ENCODE assay signal across 14 cellular contexts in genomic region chr14:75879031-75879430, GRCh38.
A peak's percentile ranks its signal among the peaks of the same experiment; 100 is the strongest.
DNase-seq lines count a peak whose midpoint lies in the region; ATAC-seq and TF ChIP-seq lines count a peak whose summit lies in the region.
"Had no signal": no experiment of that assay in that cellular context is flagged by ENCODE, and none has a peak within 500 bp of the region (broad histone marks: within the 10 kb centered on the region; RNA-seq: fewer than 3 reads in every experiment).

No MANE protein-coding gene starts in this region.

- no peaks in the 10 kb centered on the region for H3K27me3 Mint-ChIP-seq in activated T-helper 1 cell treated with anti-CD3 and anti-CD28 coated beads, Interleukin-12 subunit alpha, Interleukin-12 subunit beta, Interleukin-2, Interleukin-4 antibody, amounts not matched to agents 30 ng/mL and 10 ng/mL and 1 ng/mL, durations not matched to agents 14 hours and 24 hours and 36 hours (ENCODE audit: insufficient read depth)
- no peaks in the 10 kb centered on the region for H3K27me3 Mint-ChIP-seq in activated CD4-positive, alpha-beta memory T cell treated with anti-CD3 and anti-CD28 coated beads, Interleukin-2, amount 10 ng/mL, durations not matched to agents 7 days and 5 days
- H3K27me3 Mint-ChIP-seq: CD4-positive, alpha-beta memory T cell; natural killer cell treated with Interleukin-12 subunit alpha and Interleukin-12 subunit beta and Interleukin-15 and Interleukin-18, amount 100 ng/mL, for 72 hours had no signal

- ATAC-seq in GM18873 (IDR thresholded peaks at IDR 0.05; ENCODE audit: low FRiP score, unreplicated experiment): no peak

- H3K4me3 ChIP-seq in AG04449 (ENCODE audit: low read depth, low read length) (no peak overlapping the region), fibroblast of villous mesenchyme (ENCODE audit: low read depth, low read length) (no peak overlapping the region)

- peak; percentile 86 for DNase-seq in AG04449 (ENCODE audit: low read depth, low spot score)
- peak; percentile 17 for DNase-seq in GM13976 (ENCODE audit: low spot score)
- no peak for DNase-seq in activated T-helper 1 cell treated with anti-CD3 and anti-CD28 coated beads, Interleukin-12 subunit alpha, Interleukin-12 subunit beta, Interleukin-2, Interleukin-4 antibody, amounts not matched to agents 30 ng/mL and 10 ng/mL and 1 ng/mL, durations not matched to agents 14 hours and 24 hours and 36 hours (ENCODE audit: low spot score)
- peak; percentile 96 for DNase-seq in fibroblast of villous mesenchyme (ENCODE audit: low read depth)
- no peak for DNase-seq in activated CD4-positive, alpha-beta memory T cell treated with anti-CD3 and anti-CD28 coated beads, Interleukin-2, amount 10 ng/mL, durations not matched to agents 7 days and 5 days
- no peak for DNase-seq in DMS 273 (lab: John Stamatoyannopoulos, UW; ENCODE audit: unreplicated experiment)
- no peak for DNase-seq in activated CD4-positive, alpha-beta T cell treated with anti-CD3 and anti-CD28 coated beads for 1 hour
- DNase-seq: activated gamma-delta T cell; CD4-positive, alpha-beta memory T cell; effector memory CD4-positive, alpha-beta T cell; NCI-H1694 treated with DMSO at 0.1 percent for 48 hours; stimulated activated naive CD4-positive, alpha-beta T cell had no signal

- in situ Hi-C loops in GM13976 (cut with MboI; ENCODE audit: low sequenced_read_pairs, unreplicated experiment): no loop called here

- CTCF ChIA-PET in AG04449 (lab: Yijun Ruan, JAX): interaction anchor here (2.4 to 14.8 kb wide), 2 partner anchors 29 to 169 kb away, joined by 12 to 163 read pairs; no protein-coding TSS in a partner anchor
- CTCF ChIA-PET in activated CD4-positive, alpha-beta memory T cell treated with anti-CD3 and anti-CD28 coated beads, Interleukin-2, amount 10 ng/mL, durations not matched to agents 7 days and 5 days (lab: Charles Lee): no interaction called here

- H3K4me1 Mint-ChIP-seq in activated T-helper 1 cell treated with anti-CD3 and anti-CD28 coated beads, Interleukin-12 subunit alpha, Interleukin-12 subunit beta, Interleukin-2, Interleukin-4 antibody, amounts not matched to agents 30 ng/mL and 10 ng/mL and 1 ng/mL, durations not matched to agents 14 hours and 24 hours and 36 hours (ENCODE audit: low read depth): peaks cover 38% of the 10 kb centered on the region
- H3K4me1 Mint-ChIP-seq in activated CD4-positive, alpha-beta memory T cell treated with anti-CD3 and anti-CD28 coated beads, Interleukin-2, amount 10 ng/mL, durations not matched to agents 7 days and 5 days: peaks cover 36% of the 10 kb centered on the region

- peak overlapping the region; percentile 7 for H3K27ac Mint-ChIP-seq in activated T-helper 1 cell treated with anti-CD3 and anti-CD28 coated beads, Interleukin-12 subunit alpha, Interleukin-12 subunit beta, Interleukin-2, Interleukin-4 antibody, amounts not matched to agents 30 ng/mL and 10 ng/mL and 1 ng/mL, durations not matched to agents 14 hours and 24 hours and 36 hours
- no peak overlapping the region for H3K27ac Mint-ChIP-seq in activated CD4-positive, alpha-beta memory T cell treated with anti-CD3 and anti-CD28 coated beads, Interleukin-2, amount 10 ng/mL, durations not matched to agents 7 days and 5 days
- H3K27ac Mint-ChIP-seq: natural killer cell treated with Interleukin-12 subunit alpha and Interleukin-12 subunit beta and Interleukin-15 and Interleukin-18, amount 100 ng/mL, for 72 hours had no signal

- peaks cover 11% of the 10 kb centered on the region for H3K36me3 Mint-ChIP-seq in activated T-helper 1 cell treated with anti-CD3 and anti-CD28 coated beads, Interleukin-12 subunit alpha, Interleukin-12 subunit beta, Interleukin-2, Interleukin-4 antibody, amounts not matched to agents 30 ng/mL and 10 ng/mL and 1 ng/mL, durations not matched to agents 14 hours and 24 hours and 36 hours (ENCODE audit: low read depth)
- peaks cover 6% of the 10 kb centered on the region for H3K36me3 Mint-ChIP-seq in activated CD4-positive, alpha-beta memory T cell treated with anti-CD3 and anti-CD28 coated beads, Interleukin-2, amount 10 ng/mL, durations not matched to agents 7 days and 5 days (ENCODE audit: low read depth)
- H3K36me3 Mint-ChIP-seq: natural killer cell treated with Interleukin-12 subunit alpha and Interleukin-12 subunit beta and Interleukin-15 and Interleukin-18, amount 100 ng/mL, for 72 hours had no signal

- H3K9me3 Mint-ChIP-seq in activated T-helper 1 cell treated with anti-CD3 and anti-CD28 coated beads, Interleukin-12 subunit alpha, Interleukin-12 subunit beta, Interleukin-2, Interleukin-4 antibody, amounts not matched to agents 30 ng/mL and 10 ng/mL and 1 ng/mL, durations not matched to agents 14 hours and 24 hours and 36 hours: no peaks in the 10 kb centered on the region
- no peaks in the 10 kb centered on the region for H3K9me3 Mint-ChIP-seq in activated CD4-positive, alpha-beta memory T cell treated with anti-CD3 and anti-CD28 coated beads, Interleukin-2, amount 10 ng/mL, durations not matched to agents 7 days and 5 days
- H3K9me3 Mint-ChIP-seq: CD4-positive, alpha-beta memory T cell; natural killer cell treated with Interleukin-12 subunit alpha and Interleukin-12 subunit beta and Interleukin-15 and Interleukin-18, amount 100 ng/mL, for 72 hours had no signal

- intact Hi-C loops in activated T-helper 1 cell treated with anti-CD3 and anti-CD28 coated beads, Interleukin-12 subunit alpha, Interleukin-12 subunit beta, Interleukin-2, Interleukin-4 antibody, amounts not matched to agents 30 ng/mL and 10 ng/mL and 1 ng/mL, durations not matched to agents 14 hours and 24 hours and 36 hours (cut with micrococcal nuclease): loop anchor here (1.0 kb wide), 1 partner anchor 103 kb away; no protein-coding TSS in a partner anchor

- POLR2A ChIA-PET in AG04449 (lab: Yijun Ruan, JAX): no interaction called here
- POLR2A ChIA-PET in activated CD4-positive, alpha-beta memory T cell treated with anti-CD3 and anti-CD28 coated beads, Interleukin-2, amount 10 ng/mL, durations not matched to agents 7 days and 5 days (lab: Charles Lee): no interaction called here

- TF ChIP-seq CTCF in AG04449 (IDR thresholded peaks at IDR 0.05; ENCODE audit: insufficient read depth, low read length, missing control alignments) (no peak), GM13976 (IDR thresholded peaks at IDR 0.05; ENCODE audit: borderline replicate concordance, control extremely low read depth, extremely low read depth, insufficient read depth, missing control alignments) (no peak), fibroblast of villous mesenchyme (IDR thresholded peaks at IDR 0.05; ENCODE audit: insufficient read depth, low read depth, low read length) (no peak)

- no peak overlapping the region for H3K4me3 Mint-ChIP-seq in activated T-helper 1 cell treated with anti-CD3 and anti-CD28 coated beads, Interleukin-12 subunit alpha, Interleukin-12 subunit beta, Interleukin-2, Interleukin-4 antibody, amounts not matched to agents 30 ng/mL and 10 ng/mL and 1 ng/mL, durations not matched to agents 14 hours and 24 hours and 36 hours
- no peak overlapping the region for H3K4me3 Mint-ChIP-seq in activated CD4-positive, alpha-beta memory T cell treated with anti-CD3 and anti-CD28 coated beads, Interleukin-2, amount 10 ng/mL, durations not matched to agents 7 days and 5 days
- H3K4me3 Mint-ChIP-seq: CD4-positive, alpha-beta memory T cell; natural killer cell treated with Interleukin-12 subunit alpha and Interleukin-12 subunit beta and Interleukin-15 and Interleukin-18, amount 100 ng/mL, for 72 hours had no signal

Comparison
In these comparisons a context has a peak if more than half of its experiments do, and no peak if none do; other contexts are left out.
1. DNase-seq: peak in AG04449 (single experiment), GM13976 (single experiment) and fibroblast of villous mesenchyme (single experiment); none in activated T-helper 1 cell treated with anti-CD3 and anti-CD28 coated beads, Interleukin-12 subunit alpha, Interleukin-12 subunit beta, Interleukin-2, Interleukin-4 antibody, amounts not matched to agents 30 ng/mL and 10 ng/mL and 1 ng/mL, durations not matched to agents 14 hours and 24 hours and 36 hours (single experiment), activated CD4-positive, alpha-beta memory T cell treated with anti-CD3 and anti-CD28 coated beads, Interleukin-2, amount 10 ng/mL, durations not matched to agents 7 days and 5 days (single experiment), DMS 273 (single experiment) and activated CD4-positive, alpha-beta T cell treated with anti-CD3 and anti-CD28 coated beads for 1 hour (single experiment).